Comparison of ENCODE assay signal across 1 cellular context in the genomic region with DNA sequence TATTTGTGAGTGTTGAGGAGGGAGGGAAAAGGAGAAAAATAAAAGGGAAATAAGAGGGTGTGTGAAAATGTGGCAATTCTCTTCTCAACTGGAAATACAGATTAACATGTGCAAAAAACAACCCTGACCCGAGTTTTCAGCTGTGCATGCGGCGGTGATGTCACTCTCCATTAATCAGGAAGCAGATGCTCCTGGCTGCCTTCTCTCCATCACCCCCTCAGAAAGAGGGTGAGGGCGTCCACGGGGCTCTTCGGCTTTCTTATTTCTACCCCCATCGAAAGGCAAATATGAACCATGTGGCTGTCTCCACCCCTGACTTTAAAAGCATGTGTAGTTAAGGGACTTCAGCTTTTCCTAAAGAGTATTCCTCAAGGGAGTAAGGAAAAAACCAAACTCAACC.
TF ChIP-seq lines count a peak whose summit lies in the region.

No MANE protein-coding gene starts in this region.

TF ChIP-seq in neural cell, 6 proteins besides CTCF, POLR2A, EP300 and RAD21 (continued from another document):
- TF ChIP-seq, protein P1, sequence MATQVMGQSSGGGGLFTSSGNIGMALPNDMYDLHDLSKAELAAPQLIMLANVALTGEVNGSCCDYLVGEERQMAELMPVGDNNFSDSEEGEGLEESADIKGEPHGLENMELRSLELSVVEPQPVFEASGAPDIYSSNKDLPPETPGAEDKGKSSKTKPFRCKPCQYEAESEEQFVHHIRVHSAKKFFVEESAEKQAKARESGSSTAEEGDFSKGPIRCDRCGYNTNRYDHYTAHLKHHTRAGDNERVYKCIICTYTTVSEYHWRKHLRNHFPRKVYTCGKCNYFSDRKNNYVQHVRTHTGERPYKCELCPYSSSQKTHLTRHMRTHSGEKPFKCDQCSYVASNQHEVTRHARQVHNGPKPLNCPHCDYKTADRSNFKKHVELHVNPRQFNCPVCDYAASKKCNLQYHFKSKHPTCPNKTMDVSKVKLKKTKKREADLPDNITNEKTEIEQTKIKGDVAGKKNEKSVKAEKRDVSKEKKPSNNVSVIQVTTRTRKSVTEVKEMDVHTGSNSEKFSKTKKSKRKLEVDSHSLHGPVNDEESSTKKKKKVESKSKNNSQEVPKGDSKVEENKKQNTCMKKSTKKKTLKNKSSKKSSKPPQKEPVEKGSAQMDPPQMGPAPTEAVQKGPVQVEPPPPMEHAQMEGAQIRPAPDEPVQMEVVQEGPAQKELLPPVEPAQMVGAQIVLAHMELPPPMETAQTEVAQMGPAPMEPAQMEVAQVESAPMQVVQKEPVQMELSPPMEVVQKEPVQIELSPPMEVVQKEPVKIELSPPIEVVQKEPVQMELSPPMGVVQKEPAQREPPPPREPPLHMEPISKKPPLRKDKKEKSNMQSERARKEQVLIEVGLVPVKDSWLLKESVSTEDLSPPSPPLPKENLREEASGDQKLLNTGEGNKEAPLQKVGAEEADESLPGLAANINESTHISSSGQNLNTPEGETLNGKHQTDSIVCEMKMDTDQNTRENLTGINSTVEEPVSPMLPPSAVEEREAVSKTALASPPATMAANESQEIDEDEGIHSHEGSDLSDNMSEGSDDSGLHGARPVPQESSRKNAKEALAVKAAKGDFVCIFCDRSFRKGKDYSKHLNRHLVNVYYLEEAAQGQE (IDR thresholded peaks at IDR 0.05; ENCODE audit: borderline replicate concordance) = no peak
